In genomic region chr10:61001731-61002122, GRCh38 we compare ENCODE assay signal across 11 cellular contexts. TPM values are rescaled to one million over a fixed set of nuclear protein-coding genes. Genes with fewer than 3 reads are reported as not detected.
DNase-seq lines count a peak whose midpoint lies in the region; ATAC-seq and TF ChIP-seq lines count a peak whose summit lies in the region.
"Had no signal": no experiment of that assay in that cellular context is flagged by ENCODE, and none has a peak within 500 bp of the region (broad histone marks: within the 10 kb centered on the region; RNA-seq: fewer than 3 reads in every experiment).

No MANE protein-coding gene starts in this region.

- H3K36me3 Mint-ChIP-seq in naive B cell: no peaks in the 10 kb centered on the region

- TF ChIP-seq CTCF in heart left ventricle (IDR thresholded peaks at IDR 0.05): no peak
- no peak for TF ChIP-seq CTCF in adrenal gland (IDR thresholded peaks at IDR 0.05)

- H3K36me3 ChIP-seq in heart left ventricle (no peaks in the 10 kb centered on the region), urinary bladder (ENCODE audit: insufficient read depth) (no peaks in the 10 kb centered on the region), adrenal gland (replicated peaks in 1 of 2) (no peaks in the 10 kb centered on the region)
- H3K36me3 ChIP-seq in effector memory CD4-positive, alpha-beta T cell (ENCODE audit: control insufficient read depth, insufficient read depth, low read length): no peaks in the 10 kb centered on the region

- H3K27me3 ChIP-seq in heart left ventricle (peaks cover 0 to 31% (median 9%) of the 10 kb centered on the region in 9 donors), adrenal gland (no peaks in the 10 kb centered on the region)
- H3K27me3 ChIP-seq in effector memory CD4-positive, alpha-beta T cell (replicated peaks; ENCODE audit: control insufficient read depth, insufficient read depth, low read length, poor library complexity, severe bottlenecking): no peaks in the 10 kb centered on the region

- TF ChIP-seq POLR2A in heart left ventricle (IDR thresholded peaks at IDR 0.05) (no peak), adrenal gland (IDR thresholded peaks at IDR 0.05) (no peak)

- no peak overlapping the region for H3K27ac ChIP-seq in heart left ventricle
- H3K27ac ChIP-seq in cingulate gyrus (ENCODE audit: low read depth, low read length): peak overlapping the region; percentile 60
- H3K27ac ChIP-seq in urinary bladder (ENCODE audit: low read depth): no peak overlapping the region
- no peak overlapping the region for H3K27ac ChIP-seq in effector memory CD4-positive, alpha-beta T cell (ENCODE audit: insufficient read depth, low read length, poor library complexity, severe bottlenecking)
- no peak overlapping the region for H3K27ac ChIP-seq in adrenal gland

- H3K4me3 Mint-ChIP-seq in naive B cell: peak overlapping the region in 6 of 8 donors; percentile 49 to 79 (median 64)

- H3K4me1 ChIP-seq in heart left ventricle (peaks cover 0 to 10% (median 0%) of the 10 kb centered on the region in 12 donors), urinary bladder (ENCODE audit: insufficient read depth) (no peaks in the 10 kb centered on the region), adrenal gland (replicated peaks in 1 of 2) (peaks cover 0 to 8% of the 10 kb centered on the region in 2 donors)
- no peaks in the 10 kb centered on the region for H3K4me1 ChIP-seq in effector memory CD4-positive, alpha-beta T cell (ENCODE audit: control insufficient read depth, insufficient read depth, low read length, poor library complexity, severe bottlenecking)

- intact Hi-C loops in heart left ventricle (cut with DNase I): no loop called here
- intact Hi-C loops in Right ventricle myocardium superior (cut with DNase I): no loop called here
- intact Hi-C loops in adrenal gland (cut with DNase I): no loop called here

- WGBS in heart left ventricle, 4 donors: 25 to 46% (median 33%) methylated on average over 9 to 18 of the region's 18 CpGs
- 37% methylated on average over 18 of the region's 18 CpGs for WGBS in urinary bladder
- WGBS in adrenal gland, 4 donors: 41 to 56% (median 47%) methylated on average over 10 to 18 of the region's 18 CpGs

- H3K9me3 Mint-ChIP-seq in naive B cell: peaks cover 0 to 18% (median 11%) of the 10 kb centered on the region in 7 donors

- H3K4me3 ChIP-seq in heart left ventricle: peak overlapping the region in 10 of 12 donors; percentile 11 to 57 (median 46)
- peak overlapping the region; percentile 51 for H3K4me3 ChIP-seq in urinary bladder (ENCODE audit: low read depth, low read length)
- no peak overlapping the region for H3K4me3 ChIP-seq in effector memory CD4-positive, alpha-beta T cell (ENCODE audit: insufficient read depth, low read depth, low read length, poor library complexity, severe bottlenecking)
- H3K4me3 ChIP-seq in adrenal gland: peak overlapping the region in 2 of 4 donors; percentile 21 to 88
- H3K4me3 ChIP-seq: lung had no signal

- DNase-seq in heart left ventricle (no peak), Right ventricle myocardium superior (no peak), naive B cell (no peak), adrenal gland (no peak)
- no peak for DNase-seq in effector memory CD4-positive, alpha-beta T cell
- DNase-seq: activated naive CD4-positive, alpha-beta T cell treated with Interleukin-2 at 50 U/mL for 16 hours; DND-41 had no signal

- peaks cover 59 to 74% (median 63%) of the 10 kb centered on the region in 3 donors for H3K27me3 Mint-ChIP-seq in naive B cell

- ATAC-seq in heart left ventricle (no peak), Right ventricle myocardium superior (ENCODE audit: poor library complexity) (no peak), naive B cell (ENCODE audit: low read depth in 2 of 2) (no peak), GM21528 (IDR thresholded peaks at IDR 0.05; ENCODE audit: low FRiP score, unreplicated experiment) (no peak)

- H3K4me1 Mint-ChIP-seq in naive B cell: peaks cover 0 to 5% (median 4%) of the 10 kb centered on the region in 3 donors

- H3K9me3 ChIP-seq in heart left ventricle (peaks cover 0 to 6% (median 0%) of the 10 kb centered on the region in 12 donors), adrenal gland (replicated peaks in 1 of 3) (no peaks in the 10 kb centered on the region)
- H3K9me3 ChIP-seq in effector memory CD4-positive, alpha-beta T cell (ENCODE audit: control insufficient read depth, low read length): no peaks in the 10 kb centered on the region

- H3K27ac Mint-ChIP-seq in naive B cell: no peak overlapping the region

RNA-seq across cellular contexts. Expression of gene RHOBTB1, which starts 57.7 kb away (rescaled TPM):
- total RNA-seq in heart left ventricle (10 to 100 TPM in 8 of 9 donors, 1 to 10 TPM in 1; 9.6 to 41.3 (median 16.0) TPM), Right ventricle myocardium superior (13.0 TPM), urinary bladder (45.8 TPM), adrenal gland (10 to 100 TPM; 16.0 to 46.6 (median 30.3) TPM)
- polyA plus RNA-seq in heart left ventricle (1 to 10 TPM; 6.4 to 7.5 TPM), naive B cell (ENCODE audit: low read depth in 6 of 6) (1 to 10 TPM in 2 of 6 donors, under 1 TPM in 3, not detected in 1; 0.21 to 2.2 (median 0.69) TPM), urinary bladder (6.7 TPM), adrenal gland (10 to 100 TPM in 2 of 3 donors, 1 to 10 TPM in 1; 7.9 to 17.8 (median 16.2) TPM)
